In genomic region chr16:27110524-27110896, GRCh38 we compare ENCODE assay signal across 13 cellular contexts. TPM values are rescaled to one million over a fixed set of nuclear protein-coding genes. Genes with fewer than 3 reads are reported as not detected.
DNase-seq lines count a peak whose midpoint lies in the region; ATAC-seq, FAIRE-seq and TF ChIP-seq lines count a peak whose summit lies in the region.
"Had no signal": no experiment of that assay in that cellular context is flagged by ENCODE, and none has a peak within 500 bp of the region (broad histone marks: within the 10 kb centered on the region; RNA-seq: fewer than 3 reads in every experiment).

No MANE protein-coding gene starts in this region.

- dilution Hi-C loops in IMR-90 (cut with HindIII; ENCODE audit: low sequenced_read_pairs, unreplicated experiment) = no loop called here

- TF ChIP-seq POLR2A in IMR-90 (IDR thresholded peaks at IDR 0.05; ENCODE audit: low read depth, low read length) (no peak), H1 (IDR thresholded peaks at IDR 0.05; ENCODE audit: control extremely low read depth in 1 of 2, low read depth in 2 of 2, low read length in 2 of 2) (no peak), gastrocnemius medialis (IDR thresholded peaks at IDR 0.05) (no peak)

- TF ChIP-seq RAD21 in IMR-90 (IDR thresholded peaks at IDR 0.05; ENCODE audit: low read length) (no peak), H1 (IDR thresholded peaks at IDR 0.05 in 1 of 2, conservative IDR thresholded peaks at IDR 0.05 in 1 of 2; ENCODE audit: low read depth in 2 of 2, low read length in 2 of 2) (no peak)

- no peak for DNase-seq in Caco-2
- no peak for DNase-seq in IMR-90
- no peak for DNase-seq in H1 (ENCODE audit: low read depth in 1 of 2, low spot score in 2 of 2)
- no peak for DNase-seq in psoas muscle
- DNase-seq in T-helper 1 cell = no peak
- DNase-seq in gastrocnemius medialis = no peak
- DNase-seq: immature natural killer cell, stomach had no signal

- POLR2A ChIA-PET in Caco-2 (lab: Charles Lee) = interaction anchor here (0.5 kb wide), 1 partner anchor 1186 kb away, joined by 3 read pairs; no protein-coding TSS in a partner anchor
- POLR2A ChIA-PET in IMR-90 (lab: Charles Lee; ENCODE audit: unreplicated experiment) = interaction anchor here (0.6 to 0.9 kb wide), 3 partner anchors 123 to 303 kb away, joined by 3 to 15 read pairs (median 5); no protein-coding TSS in a partner anchor
- POLR2A ChIA-PET in H1 (lab: Charles Lee; ENCODE audit: partially characterized antibody) = interaction anchor here (0.5 to 1.0 kb wide), 3 partner anchors 46 to 48 kb away, joined by 3 read pairs; no protein-coding TSS in a partner anchor

- H3K36me3 ChIP-seq in Caco-2 (ENCODE audit: control insufficient read depth, insufficient read depth, low read length) = no peaks in the 10 kb centered on the region
- no peaks in the 10 kb centered on the region for H3K36me3 ChIP-seq in IMR-90 (ENCODE audit: control insufficient read depth, insufficient read depth, low read length)
- no peaks in the 10 kb centered on the region for H3K36me3 ChIP-seq in H1 (ENCODE audit: control insufficient read depth in 2 of 4, insufficient read depth in 4 of 4, low read length in 3 of 4)
- no peaks in the 10 kb centered on the region for H3K36me3 ChIP-seq in psoas muscle (ENCODE audit: insufficient read depth in 1 of 2, low read depth in 1 of 2)
- H3K36me3 ChIP-seq in gastrocnemius medialis = no peaks in the 10 kb centered on the region
- H3K36me3 ChIP-seq: adrenal gland, SJSA1, stomach had no signal

- H3K9me3 ChIP-seq in Caco-2 (no peaks in the 10 kb centered on the region), IMR-90 (ENCODE audit: control insufficient read depth, insufficient read depth, low read length) (no peaks in the 10 kb centered on the region), H1 (ENCODE audit: insufficient read depth in 2 of 2, low read depth in 1 of 2, low read length in 1 of 2) (no peaks in the 10 kb centered on the region), psoas muscle (no peaks in the 10 kb centered on the region), gastrocnemius medialis (no peaks in the 10 kb centered on the region)
- H3K9me3 ChIP-seq: adrenal gland, SJSA1, stomach had no signal

- no peaks in the 10 kb centered on the region for H3K79me2 ChIP-seq in H1 (ENCODE audit: control insufficient read depth in 1 of 2, insufficient read depth in 2 of 2, low read length in 2 of 2)

- no peak overlapping the region for H2BK15ac ChIP-seq in IMR-90 (ENCODE audit: low read depth, low read length)
- H2BK15ac ChIP-seq in H1 (ENCODE audit: low read length) = peak overlapping the region; percentile 46; the same call in 1 of the 2 replicates

- 40% methylated on average over 2 of the region's 7 CpGs; no CpG with 5 or more reads in 1 of the 2 experiments for WGBS in IMR-90 (ENCODE audit: extremely low coverage in 2 of 2, insufficient read length in 1 of 2), 2 experiments
- 72% methylated on average over 7 of the region's 7 CpGs; no CpG with 5 or more reads in 1 of the 2 experiments for WGBS in H1 (ENCODE audit: extremely low coverage in 1 of 2, insufficient coverage in 1 of 2, insufficient read length in 1 of 2, insufficient replicate concordance in 2 of 2, low coverage in 1 of 2, low lambda C conversion rate in 2 of 2, missing lambda C conversion rate in 1 of 2), 2 experiments
- WGBS in psoas muscle, 3 donors = 10 to 21% (median 11%) methylated on average over 7 of the region's 7 CpGs

- H2AK9ac ChIP-seq in IMR-90 (replicated peaks; ENCODE audit: low read depth, low read length, poor library complexity) = no peak overlapping the region

- peak overlapping the region; percentile 34 for H3K4me3 ChIP-seq in Caco-2 (ENCODE audit: low read depth, low read length)
- no peak overlapping the region for H3K4me3 ChIP-seq in IMR-90 (ENCODE audit: insufficient read depth, low read depth, low read length)
- peak overlapping the region in 3 of 4 experiments; percentile 11 to 64 (median 40); a peak in 3 of 8 replicates for H3K4me3 ChIP-seq in H1 (ENCODE audit: extremely low read depth in 1 of 4, insufficient read depth in 2 of 4, low read depth in 3 of 4, low read length in 4 of 4)
- H3K4me3 ChIP-seq in psoas muscle = peak overlapping the region; percentile 36
- no peak overlapping the region for H3K4me3 ChIP-seq in gastrocnemius medialis
- H3K4me3 ChIP-seq: SJSA1 had no signal

- BruUV-seq in Caco-2 (replicated peaks; lab: Mats Ljungman, UMichigan) (no TSS peak), IMR-90 (replicated peaks; lab: Mats Ljungman, UMichigan) (no TSS peak)

- H3K27me3 ChIP-seq in Caco-2 (replicated peaks; ENCODE audit: control insufficient read depth, insufficient read depth, low read length) (no peaks in the 10 kb centered on the region), IMR-90 (ENCODE audit: control insufficient read depth, insufficient read depth, low read length) (no peaks in the 10 kb centered on the region), H1 (replicated peaks in 1 of 4; ENCODE audit: control insufficient read depth in 3 of 4, extremely low read depth in 1 of 4, insufficient read depth in 3 of 4, low read length in 3 of 4) (no peaks in the 10 kb centered on the region), psoas muscle (ENCODE audit: insufficient read depth in 3 of 3, low read length in 2 of 3) (peaks cover 0 to 23% (median 4%) of the 10 kb centered on the region in 3 donors), gastrocnemius medialis (peaks cover 0 to 2% (median 0%) of the 10 kb centered on the region in 3 donors)

- H3K23me2 ChIP-seq in H1 (ENCODE audit: low read depth, low read length) = peaks cover 3% of the 10 kb centered on the region; the same call in 1 of the 2 replicates

- H2AK5ac ChIP-seq in IMR-90 (ENCODE audit: low read depth, low read length) (0 out of 2 replicates have a peak overlapping the region, but pooled peaks have one; percentile 24), H1 (ENCODE audit: low read depth, low read length) (no peak overlapping the region)

- H3K27ac ChIP-seq in IMR-90 (ENCODE audit: insufficient read depth, low read length) (no peak overlapping the region; the same call in 1 of the 2 replicates), H1 (ENCODE audit: low read depth, low read length) (no peak overlapping the region; the same call in 1 of the 2 replicates), psoas muscle (peak overlapping the region; percentile 30), gastrocnemius medialis (peak overlapping the region in 1 of 4 donors; percentile 14)
- H3K27ac ChIP-seq: SJSA1, VCaP had no signal

- H3K4me1 ChIP-seq in Caco-2 (peaks cover 8% of the 10 kb centered on the region; the same call in 1 of the 2 replicates), IMR-90 (ENCODE audit: control insufficient read depth, insufficient read depth, low read length) (no peaks in the 10 kb centered on the region), H1 (replicated peaks in 1 of 4; ENCODE audit: control insufficient read depth in 3 of 4, insufficient read depth in 4 of 4, low read length in 3 of 4) (peaks cover 0 to 6% (median 1%) of the 10 kb centered on the region in 4 experiments; a peak in 5 of 7 replicates), psoas muscle (no peaks in the 10 kb centered on the region), gastrocnemius medialis (peaks cover 0 to 5% of the 10 kb centered on the region in 2 donors)
- H3K4me1 ChIP-seq: adrenal gland, SJSA1 had no signal

- TF ChIP-seq CTCF in Caco-2 (IDR thresholded peaks at IDR 0.05; ENCODE audit: insufficient read depth in 1 of 2, low read depth in 1 of 2, low read length in 1 of 2, severe bottlenecking in 1 of 2, unreplicated experiment in 1 of 2) (no peak), IMR-90 (conservative IDR thresholded peaks at IDR 0.05; ENCODE audit: low read depth, low read length) (no peak), H1 (IDR thresholded peaks at IDR 0.05; ENCODE audit: control extremely low read depth in 1 of 3, insufficient read depth in 1 of 3, low read depth in 1 of 3, low read length in 3 of 3) (no peak), psoas muscle (IDR thresholded peaks at IDR 0.05) (no peak), gastrocnemius medialis (IDR thresholded peaks at IDR 0.05 in 4 of 5, conservative IDR thresholded peaks at IDR 0.05 in 1 of 5) (no peak)

- no peak overlapping the region for H4K5ac ChIP-seq in IMR-90 (ENCODE audit: low read depth, low read length)
- H4K5ac ChIP-seq in H1 (ENCODE audit: insufficient read length, low read depth, low read length) = no peak overlapping the region

- H2BK20ac ChIP-seq in IMR-90 (ENCODE audit: low read depth, low read length) = peak overlapping the region; percentile 29; the same call in 1 of the 2 replicates
- 0 out of 2 replicates have a peak overlapping the region, but pooled peaks have one; percentile 48 for H2BK20ac ChIP-seq in H1 (ENCODE audit: low read length)

- H4K91ac ChIP-seq in IMR-90 (ENCODE audit: insufficient read depth, low read depth, low read length) (no peak overlapping the region), H1 (replicated peaks; ENCODE audit: insufficient read length, low read length) (no peak overlapping the region)

- H3K4me2 ChIP-seq in IMR-90 (ENCODE audit: low read depth, low read length) = no peak overlapping the region; the same call in 1 of the 2 replicates
- peak overlapping the region; percentile 61 to 66 for H3K4me2 ChIP-seq in H1 (ENCODE audit: insufficient read depth in 1 of 2, low read depth in 2 of 2, low read length in 2 of 2)

- H2AFZ ChIP-seq in IMR-90 (replicated peaks; ENCODE audit: low read length, poor library complexity) (peak overlapping the region; percentile 84), H1 (ENCODE audit: low read length) (peak overlapping the region; percentile 87)

- H4K20me1 ChIP-seq in IMR-90 (ENCODE audit: insufficient read depth, low read length) (no peaks in the 10 kb centered on the region), H1 (replicated peaks in 1 of 2; ENCODE audit: control insufficient read depth in 1 of 2, insufficient read depth in 2 of 2, low read length in 2 of 2) (no peaks in the 10 kb centered on the region)

- no peak for ATAC-seq in IMR-90 (ENCODE audit: low read depth)
- ATAC-seq in psoas muscle = no peak
- ATAC-seq in gastrocnemius medialis = no peak
- no peak for ATAC-seq in GM19328 (IDR thresholded peaks at IDR 0.05; ENCODE audit: unreplicated experiment)
- no peak for ATAC-seq in GM21619 (IDR thresholded peaks at IDR 0.05; ENCODE audit: unreplicated experiment)

- no peak overlapping the region for H3K23ac ChIP-seq in IMR-90 (ENCODE audit: low read depth, low read length)
- H3K23ac ChIP-seq in H1 (ENCODE audit: insufficient read length) = no peak overlapping the region

- H2BK120ac ChIP-seq in IMR-90 (ENCODE audit: low read depth, low read length) (peak overlapping the region; percentile 3; the same call in 1 of the 2 replicates), H1 (replicated peaks; ENCODE audit: low read depth, low read length) (no peak overlapping the region)

- no peaks in the 10 kb centered on the region for H3K36me3 Mint-ChIP-seq in Caco-2 (ENCODE audit: insufficient read depth, unreplicated experiment)
- H3K36me3 Mint-ChIP-seq: immature natural killer cell had no signal

- H3K9me1 ChIP-seq in IMR-90 (ENCODE audit: insufficient read depth, low read length) = peaks cover 3% of the 10 kb centered on the region; the same call in 1 of the 2 replicates

- no peaks in the 10 kb centered on the region for H3K9me3 Mint-ChIP-seq in Caco-2 (ENCODE audit: unreplicated experiment)
- H3K9me3 Mint-ChIP-seq: immature natural killer cell had no signal

- in situ Hi-C loops in IMR-90 (cut with MboI; ENCODE audit: low sequenced_read_pairs) (loop anchor here (5.0 kb wide), 2 partner anchors 1273 to 1828 kb away; no protein-coding TSS in a partner anchor), gastrocnemius medialis (cut with MboI; ENCODE audit: low sequenced_read_pairs in 4 of 4) (loop anchor here in 2 of 4 donors (25.0 kb wide), 1 partner anchor 1273 kb away; no protein-coding TSS in a partner anchor)

- TF ChIP-seq EP300 in H1 (IDR thresholded peaks at IDR 0.05; ENCODE audit: borderline replicate concordance in 1 of 2, low read depth in 2 of 2, low read length in 2 of 2) = no peak

- H3K9ac ChIP-seq in IMR-90 (ENCODE audit: low read depth, low read length) (no peak overlapping the region), H1 (replicated peaks in 1 of 4; ENCODE audit: extremely low read depth in 1 of 4, low read depth in 3 of 4, low read length in 3 of 4) (peak overlapping the region in 1 of 4 experiments; percentile 46; a peak in 1 of 7 replicates)

- no peak for FAIRE-seq in H1 (lab: Jason Lieb, UNC)

- H3K18ac ChIP-seq in IMR-90 (ENCODE audit: low read depth, low read length) (no peak overlapping the region), H1 (ENCODE audit: extremely low read depth, low read length) (peak overlapping the region; percentile 83)

- H2BK5ac ChIP-seq in IMR-90 (ENCODE audit: low read depth, low read length, poor library complexity, severe bottlenecking) = no peak overlapping the region
- H2BK5ac ChIP-seq in H1 (ENCODE audit: low read depth, low read length) = 0 out of 2 replicates have a peak overlapping the region, but pooled peaks have one; percentile 71

- no peak overlapping the region for H3K27ac Mint-ChIP-seq in Caco-2 (ENCODE audit: unreplicated experiment)
- H3K27ac Mint-ChIP-seq: immature natural killer cell had no signal

- peak overlapping the region; percentile 59 for H3K4me3 Mint-ChIP-seq in Caco-2 (ENCODE audit: unreplicated experiment)

- CTCF ChIA-PET in Caco-2 (lab: Charles Lee) (interaction anchor here (0.6 to 1.7 kb wide), 28 partner anchors 7 to 1883 kb away, joined by 3 to 11 read pairs (median 5); partner anchors contain the start of gene KDM8), IMR-90 (lab: Yijun Ruan, JAX) (interaction anchor here (0.6 to 2.3 kb wide), 35 partner anchors 8 to 1885 kb away, joined by 3 to 9 read pairs (median 4); no protein-coding TSS in a partner anchor), H1 (lab: Charles Lee; ENCODE audit: partially characterized antibody) (interaction anchor here (0.6 to 1.7 kb wide), 28 partner anchors 9 to 1357 kb away, joined by 3 to 6 read pairs (median 4); no protein-coding TSS in a partner anchor)

- H4K8ac ChIP-seq in IMR-90 (ENCODE audit: low read depth in 2 of 2, low read length in 2 of 2) = peak overlapping the region in 1 of 2 experiments; percentile 27; a peak in 2 of 4 replicates
- H4K8ac ChIP-seq in H1 (ENCODE audit: extremely low read depth, insufficient read depth, low read length) = peak overlapping the region; percentile 75; the same call in 1 of the 2 replicates

- H2BK12ac ChIP-seq in H1 (ENCODE audit: low read depth, low read length) = peak overlapping the region; percentile 35; the same call in 1 of the 2 replicates

- intact Hi-C loops in Caco-2 (cut with micrococcal nuclease; ENCODE audit: unreplicated experiment) (no loop called here), IMR-90 (cut with micrococcal nuclease) (loop anchor here (2.0 to 5.0 kb wide), 2 partner anchors 257 to 346 kb away; no protein-coding TSS in a partner anchor), psoas muscle (cut with DNase I) (no loop called here), gastrocnemius medialis (cut with DNase I; ENCODE audit: low total_unique reads) (no loop called here)

- H3K79me1 ChIP-seq in IMR-90 (ENCODE audit: low read depth in 1 of 2, low read length in 2 of 2) = no peaks in the 10 kb centered on the region
- no peaks in the 10 kb centered on the region for H3K79me1 ChIP-seq in H1 (ENCODE audit: low read depth, low read length)

- no peak overlapping the region for H3K14ac ChIP-seq in IMR-90 (replicated peaks; ENCODE audit: low read depth, low read length)
- no peak overlapping the region for H3K14ac ChIP-seq in H1 (ENCODE audit: insufficient read length)

- H3K4ac ChIP-seq in IMR-90 (ENCODE audit: low read depth, low read length) (no peak overlapping the region; the same call in 1 of the 2 replicates), H1 (replicated peaks; ENCODE audit: insufficient read length, low read depth, low read length) (no peak overlapping the region)

- H3K27me3 Mint-ChIP-seq in Caco-2 (ENCODE audit: insufficient read depth, unreplicated experiment) = peaks cover 7% of the 10 kb centered on the region

- H3K4me1 Mint-ChIP-seq in Caco-2 (ENCODE audit: low read depth, unreplicated experiment) = peaks cover 7% of the 10 kb centered on the region

- H3K56ac ChIP-seq in IMR-90 (ENCODE audit: extremely low read depth, insufficient read depth, low read length) = no peak overlapping the region
- no peak overlapping the region for H3K56ac ChIP-seq in H1 (replicated peaks; ENCODE audit: insufficient read length, low read depth, low read length)

RNA-seq across cellular contexts. Expression of gene C16orf82, which starts 43.8 kb away (rescaled TPM):
- total RNA-seq in Caco-2 (2022) = not detected in 2 replicates
- total RNA-seq in IMR-90 (2012; rRNA removed) = not detected in 2 replicates
- not detected in 2 replicates for polyA plus RNA-seq in IMR-90 (2012; rRNA removed)
- polyA plus RNA-seq in IMR-90 (2012; cell fraction: cytosol; rRNA removed) = not detected in 2 replicates
- polyA plus RNA-seq in IMR-90 (2012; cell fraction: nucleus; rRNA removed; ENCODE audit: low replicate concordance) = not detected in 2 replicates
- not detected in 2 replicates for total RNA-seq in H1 (2021; fragmentation: NEBNext Ultra II Directional; extraction: Animal tissue kit (Norgen Biotek cat#: 25700))
- not detected in 2 replicates for polyA plus RNA-seq in H1 (2011; rRNA removed)
- polyA plus RNA-seq in H1 (2011; cell fraction: cytosol; rRNA removed) = not detected
- polyA plus RNA-seq in H1 (2011; cell fraction: nucleus; rRNA removed) = not detected
- not detected in 4 replicates for polyA plus RNA-seq in H1 (2012, experiment 1 of 2)
- polyA plus RNA-seq in H1 (2012, experiment 2 of 2) = not detected
- polyA plus RNA-seq in H1 (2013, experiment 1 of 2) = not detected
- not detected for polyA plus RNA-seq in H1 (2013, experiment 2 of 2)
- 0.10 TPM in 1 of 2 replicates, not detected in the other for polyA minus RNA-seq in H1 (2011; rRNA and poly(A)+ RNA removed)
- not detected for polyA minus RNA-seq in H1 (2011; cell fraction: cytosol; rRNA and poly(A)+ RNA removed)
- polyA minus RNA-seq in H1 (2011; cell fraction: nucleus; rRNA and poly(A)+ RNA removed) = not detected
- not detected for total RNA-seq in psoas muscle
- not detected for polyA plus RNA-seq in psoas muscle
- not detected for total RNA-seq in gastrocnemius medialis
- total RNA-seq: adrenal gland, SJSA1, stomach had no signal
- polyA plus RNA-seq: adrenal gland, immature natural killer cell, stomach had no signal

Comparison
In these comparisons a context has a peak if more than half of its experiments do, and no peak if none do; other contexts are left out.
1. H3K4me3 ChIP-seq: peak in Caco-2 (single experiment), H1 (3 of 4) and psoas muscle (single experiment); none in IMR-90 (single experiment) and gastrocnemius medialis (0 of 4).